ENCODE assay signal across 16 cellular contexts in genomic region chr3:18660059-18660458, GRCh38.
"Had no signal": no experiment of that assay in that cellular context is flagged by ENCODE, and none has a peak within 500 bp of the region (broad histone marks: within the 10 kb centered on the region; RNA-seq: fewer than 3 reads in every experiment).

No MANE protein-coding gene starts in this region.

- H3K27me3 ChIP-seq: esophagus muscularis mucosa, gastroesophageal sphincter, heart left ventricle, neural progenitor cell, tibial nerve had no signal

- DNase-seq: activated CD4-positive, alpha-beta T cell treated with anti-CD3 and anti-CD28 coated beads, Interleukin-2, amount 50 U/mL, for 1 hour; activated CD8-positive, alpha-beta memory T cell treated with anti-CD3 and anti-CD28 coated beads, Interleukin-2, amount 10 ng/mL, durations not matched to agents 7 days and 5 days; activated naive CD4-positive, alpha-beta T cell; aorta; cerebellar nuclear complex; cortex of kidney; heart left ventricle; stimulated activated naive CD4-positive, alpha-beta T cell treated with Interleukin-2 at 50 U/mL for 16 hours; T1000 had no signal

- H3K9me3 Mint-ChIP-seq: neural progenitor cell had no signal

- H3K36me3 ChIP-seq: esophagus muscularis mucosa, gastroesophageal sphincter, heart left ventricle, neural progenitor cell, tibial nerve had no signal

- ATAC-seq: activated CD8-positive, alpha-beta memory T cell treated with anti-CD3 and anti-CD28 coated beads, Interleukin-2, amount 10 ng/mL, durations not matched to agents 7 days and 5 days; gastroesophageal sphincter; heart left ventricle had no signal

- H3K27ac ChIP-seq: esophagus muscularis mucosa, gastroesophageal sphincter, heart left ventricle, neural progenitor cell, tibial nerve had no signal

- H3K4me1 Mint-ChIP-seq: memory B cell, neural progenitor cell had no signal

- H3K4me3 Mint-ChIP-seq: activated CD8-positive, alpha-beta memory T cell treated with anti-CD3 and anti-CD28 coated beads, Interleukin-2, amount 10 ng/mL, durations not matched to agents 7 days and 5 days; memory B cell; neural progenitor cell had no signal

- H3K36me3 Mint-ChIP-seq: memory B cell, neural progenitor cell had no signal

- H3K4me3 ChIP-seq: esophagus muscularis mucosa, gastroesophageal sphincter, heart left ventricle, neural progenitor cell, tibial nerve had no signal

- H3K4me1 ChIP-seq: esophagus muscularis mucosa, gastroesophageal sphincter, neural progenitor cell, tibial nerve had no signal

- FAIRE-seq: urothelium cell line had no signal

- H3K9me3 ChIP-seq: esophagus muscularis mucosa, gastroesophageal sphincter, tibial nerve had no signal

- H3K27ac Mint-ChIP-seq: memory B cell, neural progenitor cell, progenitor cell of endocrine pancreas had no signal

- H3K27me3 Mint-ChIP-seq: activated CD8-positive, alpha-beta memory T cell treated with anti-CD3 and anti-CD28 coated beads, Interleukin-2, amount 10 ng/mL, durations not matched to agents 7 days and 5 days; memory B cell; progenitor cell of endocrine pancreas had no signal
